In genomic region chr11:11977206-11977938, GRCh38 we compare ENCODE assay signal across 8 cellular contexts. TPM values are rescaled to one million over a fixed set of nuclear protein-coding genes. Genes with fewer than 3 reads are reported as not detected.
DNase-seq lines count a peak whose midpoint lies in the region; ATAC-seq and TF ChIP-seq lines count a peak whose summit lies in the region.

No MANE protein-coding gene starts in this region.

- no peak overlapping the region for H3K4me3 Mint-ChIP-seq in CD4-positive, alpha-beta T cell

- ATAC-seq in HG03457 (IDR thresholded peaks at IDR 0.05; ENCODE audit: unreplicated experiment) (no peak), HG02870 (IDR thresholded peaks at IDR 0.05; ENCODE audit: unreplicated experiment) (no peak)
- ATAC-seq in CD4-positive, alpha-beta T cell (ENCODE audit: poor library complexity), result no peak

- no peak for TF ChIP-seq CTCF in AG04450 (IDR thresholded peaks at IDR 0.05; ENCODE audit: low read depth, low read length)
- no peak for TF ChIP-seq CTCF in CD4-positive, alpha-beta T cell (IDR thresholded peaks at IDR 0.05)

- no peak overlapping the region for H3K27ac Mint-ChIP-seq in CD4-positive, alpha-beta T cell

- intact Hi-C loops in CD4-positive, alpha-beta T cell (cut with DNase I, micrococcal nuclease), result no loop called here

- peak overlapping the region; percentile 88 for H3K27ac ChIP-seq in AG04450 (ENCODE audit: low read depth, low read length)
- no peak overlapping the region for H3K27ac ChIP-seq in CD4-positive, alpha-beta T cell (ENCODE audit: low read depth, low read length)

- H3K4me1 Mint-ChIP-seq in CD4-positive, alpha-beta T cell (ENCODE audit: low read depth), result peaks cover 7% of the 10 kb centered on the region

- POLR2A ChIA-PET in AG04450 (lab: Yijun Ruan, JAX), result interaction anchor here (0.6 to 1.6 kb wide), 6 partner anchors 8 to 32 kb away, joined by 3 to 8 read pairs (median 3); partner anchors contain the start of gene DKK3
- POLR2A ChIA-PET in CD4-positive, alpha-beta T cell (lab: Charles Lee), result no interaction called here

- CTCF ChIA-PET in AG04450 (lab: Charles Lee), result interaction anchor here (0.6 to 3.5 kb wide), 4 partner anchors 11 to 67 kb away, joined by 3 to 18 read pairs (median 6); no protein-coding TSS in a partner anchor
- CTCF ChIA-PET in CD4-positive, alpha-beta T cell (lab: Charles Lee), result no interaction called here

- H3K36me3 Mint-ChIP-seq in CD4-positive, alpha-beta T cell (ENCODE audit: low read depth), result no peaks in the 10 kb centered on the region

- peak; percentile 83 for DNase-seq in AG04450 (ENCODE audit: low read depth, low spot score)
- DNase-seq in NT2/D1 (ENCODE audit: low read depth, low spot score), result peak; percentile 33
- peak; percentile 59 for DNase-seq in epidermal melanocyte (ENCODE audit: insufficient read length, low spot score)
- peak; percentile 69 for DNase-seq in mucosa of gallbladder (ENCODE audit: low spot score)
- no peak for DNase-seq in CD4-positive, alpha-beta T cell
- no peak for DNase-seq in NCI-H1417 treated with DMSO at 0.1 percent for 48 hours (lab: John Stamatoyannopoulos, UW)

- peaks cover 45% of the 10 kb centered on the region for H3K36me3 ChIP-seq in NT2/D1 (ENCODE audit: insufficient read depth, insufficient read length, low read length)

- H3K27me3 Mint-ChIP-seq in CD4-positive, alpha-beta T cell, result no peaks in the 10 kb centered on the region

- H3K9me3 ChIP-seq in AG04450 (ENCODE audit: control insufficient read depth, insufficient read depth, low read length) (peaks cover 7% of the 10 kb centered on the region), NT2/D1 (ENCODE audit: insufficient read depth, low read length) (no peaks in the 10 kb centered on the region)
- no peaks in the 10 kb centered on the region for H3K9me3 ChIP-seq in CD4-positive, alpha-beta T cell (ENCODE audit: control insufficient read depth, low read length)

- no peaks in the 10 kb centered on the region for H3K9me3 Mint-ChIP-seq in CD4-positive, alpha-beta T cell

- H3K9ac ChIP-seq in NT2/D1 (ENCODE audit: insufficient read length, low read depth), result no peak overlapping the region

- H3K4me1 ChIP-seq in NT2/D1 (ENCODE audit: insufficient read depth, insufficient read length), result peaks cover 11% of the 10 kb centered on the region

- H3K27me3 ChIP-seq in AG04450 (ENCODE audit: control insufficient read depth, insufficient read depth, low read length) (no peaks in the 10 kb centered on the region), NT2/D1 (ENCODE audit: insufficient read depth, insufficient read length) (no peaks in the 10 kb centered on the region)
- H3K27me3 ChIP-seq in CD4-positive, alpha-beta T cell (ENCODE audit: control insufficient read depth, insufficient read depth, low read length), result no peaks in the 10 kb centered on the region

- H3K4me3 ChIP-seq in AG04450 (ENCODE audit: low read depth, low read length) (peak overlapping the region; percentile 13; the same call in 1 of the 2 replicates), NT2/D1 (ENCODE audit: insufficient read length, low read depth) (no peak overlapping the region)

RNA-seq across cellular contexts. Expression of gene DKK3, which starts 31.1 kb away (rescaled TPM):
- 928 and 935 TPM in 2 replicates for polyA plus RNA-seq in AG04450 (2011; rRNA removed)
- polyA minus RNA-seq in AG04450 (2011; rRNA and poly(A)+ RNA removed), result 350 and 365 TPM in 2 replicates
- total RNA-seq in mucosa of gallbladder, result 80.0 TPM
- total RNA-seq in CD4-positive, alpha-beta T cell, result under 1 TPM; 0.61 to 0.71 TPM

Comparison
In these comparisons a context has a peak if more than half of its experiments do, and no peak if none do; other contexts are left out.
1. DNase-seq: peak in AG04450 (single experiment), NT2/D1 (single experiment), epidermal melanocyte (single experiment) and mucosa of gallbladder (single experiment); none in CD4-positive, alpha-beta T cell (0 of 10) and NCI-H1417 treated with DMSO at 0.1 percent for 48 hours (single experiment).
2. RNA of gene DKK3, which starts 31.1 kb away (total RNA-seq): 80.0 TPM in mucosa of gallbladder (single experiment); 0.61 to 0.71 TPM in CD4-positive, alpha-beta T cell; every median in the first group is over 10 times any median in the second.